9 cellular contexts compared by ENCODE assay signal in genomic region chr7:131557521-131558385, GRCh38. TPM values are rescaled to one million over a fixed set of nuclear protein-coding genes. Genes with fewer than 3 reads are reported as not detected.
DNase-seq lines count a peak whose midpoint lies in the region; ATAC-seq and TF ChIP-seq lines count a peak whose summit lies in the region.
"Had no signal": no experiment of that assay in that cellular context is flagged by ENCODE, and none has a peak within 500 bp of the region (broad histone marks: within the 10 kb centered on the region; RNA-seq: fewer than 3 reads in every experiment).

No MANE protein-coding gene starts in this region.

- peak overlapping the region; percentile 41 to 84 (median 81) for H3K4me3 Mint-ChIP-seq in CD8-positive, alpha-beta memory T cell

- CTCF ChIA-PET in CD8-positive, alpha-beta memory T cell (lab: Charles Lee): interaction anchor here (1.4 kb wide), 1 partner anchor 11 kb away, joined by 4 read pairs; no protein-coding TSS in a partner anchor

- no peak for TF ChIP-seq CTCF in gastroesophageal sphincter (IDR thresholded peaks at IDR 0.05)
- TF ChIP-seq CTCF in ovary (IDR thresholded peaks at IDR 0.05): no peak

- TF ChIP-seq EP300 in gastroesophageal sphincter (IDR thresholded peaks at IDR 0.05) (no peak), ovary (IDR thresholded peaks at IDR 0.05) (no peak)

- H3K4me3 ChIP-seq in CD8-positive, alpha-beta memory T cell (ENCODE audit: low read length): no peak overlapping the region
- H3K4me3 ChIP-seq in NT2/D1 (ENCODE audit: insufficient read length, low read depth) (peak overlapping the region; percentile 66), gastroesophageal sphincter (peak overlapping the region; percentile 4 to 66), ovary (peak overlapping the region; percentile 43)

- H3K27ac ChIP-seq in CD8-positive, alpha-beta memory T cell (ENCODE audit: low read depth, low read length): no peak overlapping the region
- H3K27ac ChIP-seq in gastroesophageal sphincter: peak overlapping the region in 3 of 4 donors; percentile 53 to 83 (median 58)
- H3K27ac ChIP-seq in ovary: no peak overlapping the region

- H3K27me3 Mint-ChIP-seq in CD8-positive, alpha-beta memory T cell: peaks cover 14 to 38% of the 10 kb centered on the region in 2 donors

- no peak for ATAC-seq in gastroesophageal sphincter

- peaks cover 23% of the 10 kb centered on the region for H3K4me1 ChIP-seq in CD8-positive, alpha-beta memory T cell (ENCODE audit: insufficient read depth, low read length)
- H3K4me1 ChIP-seq in NT2/D1 (ENCODE audit: insufficient read depth, insufficient read length) (peaks cover 2% of the 10 kb centered on the region), gastroesophageal sphincter (peaks cover 0 to 34% (median 13%) of the 10 kb centered on the region in 3 donors), ovary (ENCODE audit: insufficient read depth) (peaks cover 8% of the 10 kb centered on the region)

- intact Hi-C loops in ovary (cut with DNase I): loop anchor here in 1 of 4 donors (5.0 kb wide), 1 partner anchor 85 kb away; no protein-coding TSS in a partner anchor

- H3K36me3 ChIP-seq in CD8-positive, alpha-beta memory T cell (ENCODE audit: insufficient read depth, low read length): no peaks in the 10 kb centered on the region
- H3K36me3 ChIP-seq in NT2/D1 (ENCODE audit: insufficient read depth, insufficient read length, low read length): peaks cover 33% of the 10 kb centered on the region
- no peaks in the 10 kb centered on the region for H3K36me3 ChIP-seq in gastroesophageal sphincter
- H3K36me3 ChIP-seq in ovary: no peaks in the 10 kb centered on the region

- DNase-seq in CD8-positive, alpha-beta memory T cell: no peak
- DNase-seq in NT2/D1 (ENCODE audit: low read depth, low spot score) (peak; percentile 92), ovary (peak; percentile 39 to 71 (median 54)), H4 (ENCODE audit: low spot score) (no peak), germinal center (ENCODE audit: low spot score) (no peak), SIG-M5 treated with dmso at 0.1 percent for 504 hours (lab: John Stamatoyannopoulos, UW; ENCODE audit: unreplicated experiment) (no peak), GOT3 (lab: John Stamatoyannopoulos, UW) (no peak)
- DNase-seq: foreskin melanocyte had no signal

- 7 to 10% methylated on average over 11 to 17 of the region's 32 CpGs for WGBS in gastroesophageal sphincter (ENCODE audit: low coverage in 1 of 2), 2 donors
- 1 to 3% (median 2%) methylated on average over 31 to 32 of the region's 32 CpGs for WGBS in ovary, 3 donors

- no peaks in the 10 kb centered on the region for H3K36me3 Mint-ChIP-seq in CD8-positive, alpha-beta memory T cell

- no peaks in the 10 kb centered on the region for H3K9me3 ChIP-seq in CD8-positive, alpha-beta memory T cell (ENCODE audit: low read length)
- no peaks in the 10 kb centered on the region for H3K9me3 ChIP-seq in NT2/D1 (ENCODE audit: insufficient read depth, low read length)
- H3K9me3 ChIP-seq in gastroesophageal sphincter: no peaks in the 10 kb centered on the region
- no peaks in the 10 kb centered on the region for H3K9me3 ChIP-seq in ovary

- peaks cover 11 to 23% (median 18%) of the 10 kb centered on the region in 3 donors for H3K4me1 Mint-ChIP-seq in CD8-positive, alpha-beta memory T cell

- H3K27me3 ChIP-seq in CD8-positive, alpha-beta memory T cell (ENCODE audit: insufficient read depth, low read length, poor library complexity, severe bottlenecking): peaks cover 35% of the 10 kb centered on the region
- H3K27me3 ChIP-seq in NT2/D1 (ENCODE audit: insufficient read depth, insufficient read length) (no peaks in the 10 kb centered on the region), gastroesophageal sphincter (no peaks in the 10 kb centered on the region), ovary (no peaks in the 10 kb centered on the region)

- POLR2A ChIA-PET in CD8-positive, alpha-beta memory T cell (lab: Charles Lee): no interaction called here

- no peak for TF ChIP-seq POLR2A in gastroesophageal sphincter (IDR thresholded peaks at IDR 0.05)
- no peak for TF ChIP-seq POLR2A in ovary (IDR thresholded peaks at IDR 0.05)

- H3K9ac ChIP-seq in NT2/D1 (ENCODE audit: insufficient read length, low read depth): peak overlapping the region; percentile 88

- no peaks in the 10 kb centered on the region for H3K9me3 Mint-ChIP-seq in CD8-positive, alpha-beta memory T cell

- H3K27ac Mint-ChIP-seq in CD8-positive, alpha-beta memory T cell: peak overlapping the region in 1 of 8 donors; percentile 47

RNA-seq across cellular contexts. Expression of gene PODXL, which starts 1.3 kb away (rescaled TPM):
- total RNA-seq in CD8-positive, alpha-beta memory T cell: 1 to 10 TPM; 1.2 TPM
- polyA plus RNA-seq in CD8-positive, alpha-beta memory T cell: 0.62 TPM
- 10 to 100 TPM; 13.2 to 40.2 (median 26.6) TPM for total RNA-seq in gastroesophageal sphincter
- 10 to 100 TPM; 15.9 to 85.1 (median 34.8) TPM for total RNA-seq in ovary
- 10 to 100 TPM; 13.2 to 56.5 TPM for polyA plus RNA-seq in ovary
- total RNA-seq in H4 (2014; rRNA removed; shearing (Covaris generic)): 3.5 and 4.0 TPM in 2 replicates

Comparison
In these comparisons a context has a peak if more than half of its experiments do, and no peak if none do; other contexts are left out.
1. DNase-seq: peak in NT2/D1 (single experiment) and ovary (5 of 5); none in CD8-positive, alpha-beta memory T cell (0 of 5), H4 (single experiment), germinal center (single experiment), SIG-M5 treated with dmso at 0.1 percent for 504 hours (single experiment) and GOT3 (single experiment).
2. H3K27ac ChIP-seq: peak in gastroesophageal sphincter (3 of 4); none in CD8-positive, alpha-beta memory T cell (single experiment) and ovary (0 of 2).